Comparison of ENCODE assay signal across 25 cellular contexts in genomic region chr13:25069911-25070310, GRCh38. TPM values are rescaled to one million over a fixed set of nuclear protein-coding genes. Genes with fewer than 3 reads are reported as not detected.
"Had no signal": no experiment of that assay in that cellular context is flagged by ENCODE, and none has a peak within 500 bp of the region (broad histone marks: within the 10 kb centered on the region; RNA-seq: fewer than 3 reads in every experiment).

No MANE protein-coding gene starts in this region.

- H3K36me3 Mint-ChIP-seq: naive thymus-derived CD8-positive, alpha-beta T cell had no signal

- H3K4me2 ChIP-seq: smooth muscle cell had no signal

- H3K9me3 Mint-ChIP-seq: effector memory CD8-positive, alpha-beta T cell; nephron progenitor cell; stimulated activated naive CD8-positive, alpha-beta T cell treated with anti-CD3 and anti-CD28 coated beads, Interleukin-15, amount 100 ng/mL, for 72 hours had no signal

- H3K4me1 ChIP-seq: esophagus squamous epithelium, lower lobe of right lung, prostate gland, right atrium auricular region, suprapubic skin, transverse colon, vagina had no signal

- H3K4me1 Mint-ChIP-seq: nephron progenitor cell; stimulated activated naive CD8-positive, alpha-beta T cell treated with anti-CD3 and anti-CD28 coated beads, Interleukin-15, amount 100 ng/mL, for 72 hours had no signal

- H3K9me3 ChIP-seq: esophagus squamous epithelium, lower lobe of right lung, prostate gland, right atrium auricular region, suprapubic skin, transverse colon, vagina had no signal

- H3K36me3 ChIP-seq: esophagus squamous epithelium, lower lobe of right lung, prostate gland, right atrium auricular region, suprapubic skin, transverse colon, vagina had no signal

- H3K27me3 ChIP-seq: right atrium auricular region, transverse colon, vagina had no signal

- DNase-seq: effector memory CD8-positive, alpha-beta T cell; erythroblast; esophagus squamous epithelium; foreskin melanocyte; glutamatergic neuron; hypothalamus; left ventricle myocardium superior; lower lobe of right lung; naive thymus-derived CD8-positive, alpha-beta T cell; nephron progenitor cell; nucleus accumbens; stimulated activated CD4-positive, alpha-beta T cell treated with anti-CD3 and anti-CD28 coated beads, Interleukin-12 subunit alpha, Interleukin-12 subunit beta, amount 100 ng/mL, for 4 hours; stimulated activated CD4-positive, alpha-beta T cell treated with anti-CD3 and anti-CD28 coated beads, Interleukin-1b, Interleukin-23, amount 100 ng/mL, for 48 hours; stimulated activated CD4-positive, alpha-beta T cell treated with anti-CD3 and anti-CD28 coated beads, Interleukin-4, amount 100 ng/mL, for 1 hour; stimulated activated CD8-positive, alpha-beta memory T cell treated with anti-CD3 and anti-CD28 coated beads, Interleukin-4, amount 100 ng/mL, for 48 hours; stimulated activated naive CD4-positive, alpha-beta T cell; stimulated activated naive CD8-positive, alpha-beta T cell treated with anti-CD3 and anti-CD28 coated beads, Interleukin-15, amount 100 ng/mL, for 72 hours; transverse colon had no signal

- H3K27ac Mint-ChIP-seq: effector memory CD8-positive, alpha-beta T cell; naive thymus-derived CD8-positive, alpha-beta T cell; nephron progenitor cell; stimulated activated naive CD8-positive, alpha-beta T cell treated with anti-CD3 and anti-CD28 coated beads, Interleukin-15, amount 100 ng/mL, for 72 hours had no signal

- H3K4me3 Mint-ChIP-seq: effector memory CD8-positive, alpha-beta T cell; naive thymus-derived CD8-positive, alpha-beta T cell; nephron progenitor cell; stimulated activated naive CD8-positive, alpha-beta T cell treated with anti-CD3 and anti-CD28 coated beads, Interleukin-15, amount 100 ng/mL, for 72 hours had no signal

- ATAC-seq: effector memory CD8-positive, alpha-beta T cell; left ventricle myocardium superior; naive thymus-derived CD8-positive, alpha-beta T cell; sciatic nerve; stimulated activated naive CD8-positive, alpha-beta T cell treated with anti-CD3 and anti-CD28 coated beads, Interleukin-15, amount 100 ng/mL, for 72 hours had no signal

- H3K4me3 ChIP-seq: esophagus squamous epithelium, lower lobe of right lung, prostate gland, right atrium auricular region, smooth muscle cell, suprapubic skin, transverse colon, vagina had no signal

- H3K27ac ChIP-seq: esophagus squamous epithelium, lower lobe of right lung, prostate gland, right atrium auricular region, suprapubic skin, transverse colon, vagina had no signal

RNA-seq across cellular contexts. Expression of gene PABPC3, which starts 26.0 kb away (rescaled TPM):
- total RNA-seq: myocyte, right atrium auricular region, vagina had no signal
